Comparison of ENCODE assay signal across 8 cellular contexts in genomic region chr9:12702160-12702758, GRCh38. TPM values are rescaled to one million over a fixed set of nuclear protein-coding genes. Genes with fewer than 3 reads are reported as not detected.
DNase-seq lines count a peak whose midpoint lies in the region; ATAC-seq and TF ChIP-seq lines count a peak whose summit lies in the region.

No MANE protein-coding gene starts in this region.

- peak; percentile 51 for TF ChIP-seq CTCF in neural cell (IDR thresholded peaks at IDR 0.05; ENCODE audit: poor library complexity, severe bottlenecking)

- DNase-seq in Daoy (ENCODE audit: low read depth) (peak; percentile 73), NCI-H748 (lab: John Stamatoyannopoulos, UW; ENCODE audit: unreplicated experiment) (peak; percentile 81), UCSD-AML1 (lab: John Stamatoyannopoulos, UW; ENCODE audit: unreplicated experiment) (no peak)
- DNase-seq in central memory CD4-positive, alpha-beta T cell = no peak
- no peak for DNase-seq in activated naive CD4-positive, alpha-beta T cell treated with Interleukin-2 at 50 U/mL for 16 hours

- H3K9ac ChIP-seq in neural cell (ENCODE audit: low read length) = no peak overlapping the region

- no peaks in the 10 kb centered on the region for H3K9me3 ChIP-seq in neural cell (ENCODE audit: low read length)

- no peak overlapping the region for H3K4me3 ChIP-seq in neural cell (ENCODE audit: low read length)

- TF ChIP-seq RAD21 in neural cell (conservative IDR thresholded peaks at IDR 0.05) = peak; percentile 57

- no peaks in the 10 kb centered on the region for H3F3A ChIP-seq in neural cell (ENCODE audit: insufficient read depth, low read length, poor library complexity, severe bottlenecking)

- no peak for TF ChIP-seq EP300 in neural cell (conservative IDR thresholded peaks at IDR 0.05; ENCODE audit: poor library complexity, severe bottlenecking)

- H3K9me2 ChIP-seq in neural cell (ENCODE audit: insufficient read depth, low read length) = no peaks in the 10 kb centered on the region

- H4K20me1 ChIP-seq in neural cell (ENCODE audit: insufficient read depth) = no peaks in the 10 kb centered on the region

- H2AFZ ChIP-seq in neural cell (ENCODE audit: low read depth, low read length) = no peak overlapping the region

- no peak overlapping the region for H3K4me2 ChIP-seq in neural cell (ENCODE audit: low read length)

- H3K27ac ChIP-seq in neural cell (ENCODE audit: low read length) = no peak overlapping the region

- no peaks in the 10 kb centered on the region for H3K27me3 ChIP-seq in neural cell (ENCODE audit: insufficient read depth, low read depth, low read length)

- H3K36me3 ChIP-seq in neural cell (ENCODE audit: insufficient read depth, low read length) = no peaks in the 10 kb centered on the region

- ATAC-seq in esophagus mucosa = peak; percentile 64
- ATAC-seq in HG03025 (IDR thresholded peaks at IDR 0.05; ENCODE audit: low FRiP score, unreplicated experiment) = no peak

- H3K79me2 ChIP-seq in neural cell (replicated peaks; ENCODE audit: insufficient read depth, low read length) = no peaks in the 10 kb centered on the region

TF ChIP-seq in neural cell, 6 proteins besides CTCF, POLR2A, EP300 and RAD21:
- TF ChIP-seq SMC3 (conservative IDR thresholded peaks at IDR 0.05; ENCODE audit: poor library complexity) = peak; percentile 34
- no peak for TF ChIP-seq EZH2 (IDR thresholded peaks at IDR 0.05; ENCODE audit: borderline replicate concordance, insufficient read depth, low read length, poor library complexity, severe bottlenecking)

RNA-seq across cellular contexts. Expression of gene TYRP1, which starts 9.1 kb away (rescaled TPM):
- 4.5 and 5.8 TPM in 2 replicates for total RNA-seq in Daoy (2014; rRNA removed; shearing (Covaris generic))
- total RNA-seq in esophagus mucosa = not detected
- not detected in 2 replicates for polyA plus RNA-seq in neural cell
- not detected in 2 replicates for polyA minus RNA-seq in neural cell

Comparison
In these comparisons a context has a peak if more than half of its experiments do, and no peak if none do; other contexts are left out.
1. DNase-seq: peak in Daoy (single experiment) and NCI-H748 (single experiment); none in central memory CD4-positive, alpha-beta T cell (single experiment), UCSD-AML1 (single experiment) and activated naive CD4-positive, alpha-beta T cell treated with Interleukin-2 at 50 U/mL for 16 hours (single experiment).